ENCODE assay signal across 17 cellular contexts in genomic region chr14:74459981-74460380, GRCh38. TPM values are rescaled to one million over a fixed set of nuclear protein-coding genes. Genes with fewer than 3 reads are reported as not detected.
A peak's percentile ranks its signal among the peaks of the same experiment; 100 is the strongest.
DNase-seq lines count a peak whose midpoint lies in the region; ATAC-seq and TF ChIP-seq lines count a peak whose summit lies in the region.
"Had no signal": no experiment of that assay in that cellular context is flagged by ENCODE, and none has a peak within 500 bp of the region (broad histone marks: within the 10 kb centered on the region; RNA-seq: fewer than 3 reads in every experiment).

No MANE protein-coding gene starts in this region.

- no peak overlapping the region for H2AFZ ChIP-seq in KMS-11 (ENCODE audit: low read depth)
- H2AFZ ChIP-seq in neural progenitor cell (replicated peaks) = peak overlapping the region; percentile 7

- no peak overlapping the region for H3K4me3 ChIP-seq in KMS-11 (IDR thresholded peaks at IDR 0.05; ENCODE audit: insufficient read depth, low read depth, low read length)
- H3K4me3 ChIP-seq in neural progenitor cell = no peak overlapping the region
- H3K4me3 ChIP-seq in Peyer's patch = no peak overlapping the region
- H3K4me3 ChIP-seq: SK-N-MC had no signal

- H3K4me2 ChIP-seq in KMS-11 (no peak overlapping the region), neural progenitor cell (no peak overlapping the region)

- H3K9ac ChIP-seq in KMS-11 (no peak overlapping the region), neural progenitor cell (no peak overlapping the region)

- H3K79me2 ChIP-seq in KMS-11 (ENCODE audit: insufficient read depth, low read depth) (no peaks in the 10 kb centered on the region), neural progenitor cell (ENCODE audit: low read depth) (no peaks in the 10 kb centered on the region)

- H3K4me1 ChIP-seq in KMS-11 (ENCODE audit: low read depth, poor library complexity, severe bottlenecking) (peaks cover 2% of the 10 kb centered on the region), neural progenitor cell (peaks cover 17% of the 10 kb centered on the region), Peyer's patch (no peaks in the 10 kb centered on the region)

- H4K20me1 ChIP-seq in KMS-11 (ENCODE audit: insufficient read depth) = no peaks in the 10 kb centered on the region
- no peaks in the 10 kb centered on the region for H4K20me1 ChIP-seq in neural progenitor cell (ENCODE audit: low read depth)

- no peak overlapping the region for H3K4me3 Mint-ChIP-seq in dendritic cell treated with granulocyte-macrophage colony-stimulating factor and Interleukin-4, amounts not matched to agents 40 ng/mL and 50 ng/mL, for 4 days
- H3K4me3 Mint-ChIP-seq in neural progenitor cell = no peak overlapping the region
- H3K4me3 Mint-ChIP-seq: CD4-positive, CD25-positive, alpha-beta regulatory T cell had no signal

- H3K27me3 ChIP-seq in KMS-11 (ENCODE audit: insufficient read depth, low read depth) (no peaks in the 10 kb centered on the region), neural progenitor cell (no peaks in the 10 kb centered on the region), Peyer's patch (no peaks in the 10 kb centered on the region)

- peaks cover 3% of the 10 kb centered on the region for H3K27me3 Mint-ChIP-seq in dendritic cell treated with granulocyte-macrophage colony-stimulating factor and Interleukin-4, amounts not matched to agents 40 ng/mL and 50 ng/mL, for 4 days
- H3K27me3 Mint-ChIP-seq in neural progenitor cell (ENCODE audit: insufficient read depth, low read depth) = peaks cover 6% of the 10 kb centered on the region

- peak overlapping the region; percentile 4 for H3K27ac Mint-ChIP-seq in dendritic cell treated with granulocyte-macrophage colony-stimulating factor and Interleukin-4, amounts not matched to agents 40 ng/mL and 50 ng/mL, for 4 days
- H3K27ac Mint-ChIP-seq in neural progenitor cell = no peak overlapping the region
- H3K27ac Mint-ChIP-seq: IgD-negative memory B cell had no signal

- peaks cover 10% of the 10 kb centered on the region for H3F3A ChIP-seq in neural progenitor cell (ENCODE audit: low read depth)

- H3K36me3 Mint-ChIP-seq in dendritic cell treated with granulocyte-macrophage colony-stimulating factor and Interleukin-4, amounts not matched to agents 40 ng/mL and 50 ng/mL, for 4 days (ENCODE audit: low read depth) = peaks cover 7% of the 10 kb centered on the region
- H3K36me3 Mint-ChIP-seq in neural progenitor cell = no peaks in the 10 kb centered on the region
- H3K36me3 Mint-ChIP-seq: CD4-positive, CD25-positive, alpha-beta regulatory T cell had no signal

- no peaks in the 10 kb centered on the region for H3K36me3 ChIP-seq in KMS-11 (ENCODE audit: insufficient read depth)
- H3K36me3 ChIP-seq in neural progenitor cell = no peaks in the 10 kb centered on the region
- no peaks in the 10 kb centered on the region for H3K36me3 ChIP-seq in Peyer's patch

- H3K27ac ChIP-seq in KMS-11 (no peak overlapping the region), neural progenitor cell (no peak overlapping the region), Peyer's patch (no peak overlapping the region)
- H3K27ac ChIP-seq: SK-N-MC had no signal

- intact Hi-C loops in dendritic cell treated with granulocyte-macrophage colony-stimulating factor and Interleukin-4, amounts not matched to agents 40 ng/mL and 50 ng/mL, for 4 days (cut with micrococcal nuclease) = no loop called here

- TF ChIP-seq CTCF in KMS-11 (conservative IDR thresholded peaks at IDR 0.05; ENCODE audit: low read depth, low read length) (0 out of 2 replicates have a peak, but pooled peaks have one; percentile 10), neural progenitor cell (IDR thresholded peaks at IDR 0.05) (no peak), Peyer's patch (IDR thresholded peaks at IDR 0.05) (no peak)

- no peak for ATAC-seq in HG02884 (IDR thresholded peaks at IDR 0.05; ENCODE audit: unreplicated experiment)

- H3K4me1 Mint-ChIP-seq in dendritic cell treated with granulocyte-macrophage colony-stimulating factor and Interleukin-4, amounts not matched to agents 40 ng/mL and 50 ng/mL, for 4 days (ENCODE audit: low read depth) = peaks cover 25% of the 10 kb centered on the region
- H3K4me1 Mint-ChIP-seq in neural progenitor cell = peaks cover 4% of the 10 kb centered on the region
- H3K4me1 Mint-ChIP-seq: CD4-positive, CD25-positive, alpha-beta regulatory T cell had no signal

- H3K9me3 ChIP-seq in neural progenitor cell (ENCODE audit: low read depth) = no peaks in the 10 kb centered on the region
- no peaks in the 10 kb centered on the region for H3K9me3 ChIP-seq in Peyer's patch

- DNase-seq in D341Med (ENCODE audit: low spot score) (peak; percentile 81), neural progenitor cell (ENCODE audit: low spot score) (no peak), iPS-NIHi11 (ENCODE audit: low spot score) (no peak), cortex of kidney (lab: John Stamatoyannopoulos, UW) (no peak), Peyer's patch (no peak)
- DNase-seq: NCI-H1417 treated with DMSO at 0.1 percent for 48 hours, NCI-H2029 treated with DMSO at 0.1 percent for 48 hours, NCI-H2227 treated with DMSO at 0.1 percent for 48 hours had no signal

- no peak for TF ChIP-seq POLR2A in Peyer's patch (IDR thresholded peaks at IDR 0.05)

- H3K9me3 Mint-ChIP-seq in dendritic cell treated with granulocyte-macrophage colony-stimulating factor and Interleukin-4, amounts not matched to agents 40 ng/mL and 50 ng/mL, for 4 days = no peaks in the 10 kb centered on the region
- H3K9me3 Mint-ChIP-seq in neural progenitor cell = no peaks in the 10 kb centered on the region
- H3K9me3 Mint-ChIP-seq: IgD-negative memory B cell had no signal

RNA-seq across cellular contexts. Expression of gene NPC2, which starts 33.1 kb away (rescaled TPM):
- 371 and 405 TPM in 2 replicates for total RNA-seq in neural progenitor cell (ENCODE audit: low replicate concordance)
- total RNA-seq in Peyer's patch = 100 to 1,000 TPM; 102 to 208 (median 161) TPM

RNA-seq across cellular contexts. Expression of gene ISCA2, which starts 33.6 kb away (rescaled TPM):
- total RNA-seq in neural progenitor cell (ENCODE audit: low replicate concordance) (45.5 and 47.0 TPM in 2 replicates), Peyer's patch (10 to 100 TPM; 11.6 to 18.2 (median 15.8) TPM)

RNA-seq across cellular contexts. Expression of gene SYNDIG1L, which starts 34.0 kb away (rescaled TPM):
- total RNA-seq in neural progenitor cell (ENCODE audit: low replicate concordance) (0.40 TPM in 1 of 2 replicates, not detected in the other), Peyer's patch (under 1 TPM in 1 of 4 donors, not detected in 3; 0.27 TPM)
- total RNA-seq: A673; Calu3; CD4-positive, CD25-positive, alpha-beta regulatory T cell; PC-3 had no signal
